22 cellular contexts compared by ENCODE assay signal in the genomic region with DNA sequence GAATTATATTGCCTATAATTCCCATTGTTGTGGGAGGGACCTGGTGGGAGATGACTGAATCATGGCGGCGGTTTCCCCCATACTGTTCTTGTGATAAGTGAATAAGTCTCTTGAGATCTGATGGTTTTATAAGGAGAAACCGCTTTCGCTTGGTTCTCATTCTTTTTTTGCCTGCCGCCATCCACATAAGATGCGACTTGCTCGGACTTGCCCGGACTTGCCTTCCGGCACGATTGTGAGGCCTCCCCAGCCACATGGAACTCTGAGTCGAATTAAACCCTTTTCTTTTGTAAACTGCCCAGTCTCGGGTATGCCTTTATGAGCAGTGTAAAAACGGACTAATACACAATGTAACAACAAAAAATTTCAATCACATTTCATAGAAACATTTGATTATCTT.
A peak's percentile ranks its signal among the peaks of the same experiment; 100 is the strongest.
DNase-seq lines count a peak whose midpoint lies in the region; ATAC-seq and TF ChIP-seq lines count a peak whose summit lies in the region.
"Had no signal": no experiment of that assay in that cellular context is flagged by ENCODE, and none has a peak within 500 bp of the region (broad histone marks: within the 10 kb centered on the region; RNA-seq: fewer than 3 reads in every experiment).

No MANE protein-coding gene starts in this region.

- no peaks in the 10 kb centered on the region for H3K9me2 ChIP-seq in GM23338 (ENCODE audit: insufficient read depth)

- no peaks in the 10 kb centered on the region for H3K4me1 ChIP-seq in A673 (ENCODE audit: insufficient read depth, low read length, poor library complexity, severe bottlenecking)
- 0 out of 2 replicates have a peak, but pooled peaks cover 7% of the 10 kb centered on the region for H3K4me1 ChIP-seq in GM23338 (ENCODE audit: insufficient read depth)
- H3K4me1 ChIP-seq in Panc1 (ENCODE audit: control insufficient read depth, insufficient read depth, low read length) = no peaks in the 10 kb centered on the region
- no peaks in the 10 kb centered on the region for H3K4me1 ChIP-seq in iPS-20b (ENCODE audit: insufficient read depth, low read length)
- H3K4me1 ChIP-seq in heart right ventricle = no peaks in the 10 kb centered on the region
- H3K4me1 ChIP-seq: prostate gland, upper lobe of left lung had no signal

- H3K36me3 ChIP-seq in A673 (ENCODE audit: insufficient read depth, low read length, poor library complexity, severe bottlenecking) (peaks cover 23% of the 10 kb centered on the region), GM23338 (ENCODE audit: insufficient read depth) (peaks cover 7% of the 10 kb centered on the region; the same call in 1 of the 2 replicates), Panc1 (ENCODE audit: control insufficient read depth, insufficient read depth, low read length) (peaks cover 18% of the 10 kb centered on the region), iPS-20b (ENCODE audit: insufficient read depth, low read depth, low read length) (peaks cover 61% of the 10 kb centered on the region), heart right ventricle (peaks cover 0 to 99% (median 59%) of the 10 kb centered on the region in 9 donors)
- H3K36me3 ChIP-seq: prostate gland had no signal

- H3K27ac ChIP-seq in A673 (ENCODE audit: low read depth, low read length, poor library complexity, severe bottlenecking) = no peak overlapping the region
- peak overlapping the region; percentile 71 for H3K27ac ChIP-seq in GM23338 (ENCODE audit: low read depth)
- no peak overlapping the region for H3K27ac ChIP-seq in Panc1 (ENCODE audit: low read length)
- H3K27ac ChIP-seq in iPS-20b (ENCODE audit: low read length) = peak overlapping the region; percentile 3
- H3K27ac ChIP-seq in heart right ventricle = no peak overlapping the region
- H3K27ac ChIP-seq: prostate gland, upper lobe of left lung had no signal

- 0 out of 2 replicates have a peak, but pooled peaks cover 3% of the 10 kb centered on the region for H4K20me1 ChIP-seq in GM23338 (replicated peaks; ENCODE audit: insufficient read depth)

- ATAC-seq in GM23338 = peak; percentile 41; the same call in 2 of the 3 replicates
- ATAC-seq in Panc1 = no peak
- ATAC-seq in GM18505 (IDR thresholded peaks at IDR 0.05; ENCODE audit: unreplicated experiment) = no peak
- no peak for ATAC-seq in heart right ventricle
- no peak for ATAC-seq in HG03025 (IDR thresholded peaks at IDR 0.05; ENCODE audit: low FRiP score, unreplicated experiment)
- ATAC-seq: natural killer cell treated with Interleukin-12 subunit alpha and Interleukin-12 subunit beta and Interleukin-15 and Interleukin-18, amount 100 ng/mL, for 72 hours had no signal

- CTCF ChIA-PET in A673 (lab: Charles Lee) (no interaction called here), Panc1 (lab: Charles Lee) (no interaction called here)

- intact Hi-C loops in A673 (cut with micrococcal nuclease; ENCODE audit: unreplicated experiment) = no loop called here
- intact Hi-C loops in Panc1 (cut with micrococcal nuclease; ENCODE audit: unreplicated experiment) = no loop called here
- intact Hi-C loops in heart right ventricle (cut with DNase I) = no loop called here

- no peak for TF ChIP-seq POLR2A in GM18505 (IDR thresholded peaks at IDR 0.05; ENCODE audit: borderline replicate concordance, extremely low read depth, insufficient read depth, insufficient read length)

- H3K79me2 ChIP-seq in GM23338 (replicated peaks; ENCODE audit: insufficient read depth) = no peaks in the 10 kb centered on the region

- peaks cover 37% of the 10 kb centered on the region for H3K36me3 Mint-ChIP-seq in GM23338 (ENCODE audit: low read depth)

- H3K4me2 ChIP-seq in GM23338 = no peak overlapping the region

- H3K27me3 ChIP-seq in A673 (replicated peaks; ENCODE audit: insufficient read depth, low read depth, low read length, poor library complexity) = no peaks in the 10 kb centered on the region
- H3K27me3 ChIP-seq in GM23338 (ENCODE audit: insufficient read depth) = no peaks in the 10 kb centered on the region
- no peaks in the 10 kb centered on the region for H3K27me3 ChIP-seq in Panc1 (ENCODE audit: control insufficient read depth, insufficient read depth, low read length)
- H3K27me3 ChIP-seq in iPS-20b (ENCODE audit: insufficient read depth, low read length) = no peaks in the 10 kb centered on the region
- no peaks in the 10 kb centered on the region for H3K27me3 ChIP-seq in heart right ventricle
- H3K27me3 ChIP-seq: upper lobe of left lung had no signal

- no peak overlapping the region for H3K4me3 ChIP-seq in A673 (ENCODE audit: low read depth, low read length, poor library complexity, severe bottlenecking)
- H3K4me3 ChIP-seq in GM23338 = no peak overlapping the region
- no peak overlapping the region for H3K4me3 ChIP-seq in Panc1 (ENCODE audit: low read depth in 2 of 2, low read length in 2 of 2)
- H3K4me3 ChIP-seq in iPS-20b (ENCODE audit: low read length) = no peak overlapping the region
- H3K4me3 ChIP-seq in heart right ventricle = no peak overlapping the region
- H3K4me3 ChIP-seq: prostate gland, upper lobe of left lung had no signal

- H3K4me3 Mint-ChIP-seq in GM23338 = no peak overlapping the region
- H3K4me3 Mint-ChIP-seq: activated naive CD4-positive, alpha-beta T cell treated with anti-CD3 and anti-CD28 coated beads, Interleukin-2, amount 50 U/mL, for 24 hours; CD8-positive, alpha-beta memory T cell; natural killer cell treated with Interleukin-12 subunit alpha and Interleukin-12 subunit beta and Interleukin-15 and Interleukin-18, amount 100 ng/mL, for 72 hours had no signal

- POLR2A ChIA-PET in A673 (lab: Charles Lee; ENCODE audit: low non-redundant PET) (no interaction called here), Panc1 (lab: Charles Lee) (no interaction called here)

- in situ Hi-C loops in Panc1 (cut with HindIII; ENCODE audit: low pct_unique_long_range_greater_than_20kb, low sequenced_read_pairs) = no loop called here

- H3K4me1 Mint-ChIP-seq in GM23338 = peaks cover 12% of the 10 kb centered on the region
- H3K4me1 Mint-ChIP-seq: activated naive CD4-positive, alpha-beta T cell treated with anti-CD3 and anti-CD28 coated beads, Interleukin-2, amount 50 U/mL, for 24 hours had no signal

- no peaks in the 10 kb centered on the region for H3K9me3 Mint-ChIP-seq in GM23338
- H3K9me3 Mint-ChIP-seq: activated naive CD4-positive, alpha-beta T cell treated with anti-CD3 and anti-CD28 coated beads, Interleukin-2, amount 50 U/mL, for 24 hours; CD8-positive, alpha-beta memory T cell; natural killer cell treated with Interleukin-12 subunit alpha and Interleukin-12 subunit beta and Interleukin-15 and Interleukin-18, amount 100 ng/mL, for 72 hours had no signal

- WGBS in heart right ventricle, 2 donors = 97 to 98% methylated on average over 13 of the region's 13 CpGs

- TSS peak; percentile 19 for BruUV-seq in A673 (replicated peaks; lab: Mats Ljungman, UMichigan)
- BruUV-seq in Panc1 (replicated peaks; lab: Mats Ljungman, UMichigan) = TSS peak; percentile 29

- H3K27ac Mint-ChIP-seq in GM23338 = peak overlapping the region; percentile 95
- H3K27ac Mint-ChIP-seq: activated naive CD4-positive, alpha-beta T cell treated with anti-CD3 and anti-CD28 coated beads, Interleukin-2, amount 50 U/mL, for 24 hours; natural killer cell treated with Interleukin-12 subunit alpha and Interleukin-12 subunit beta and Interleukin-15 and Interleukin-18, amount 100 ng/mL, for 72 hours had no signal

- no peaks in the 10 kb centered on the region for H3F3A ChIP-seq in GM23338 (replicated peaks; ENCODE audit: low read depth)

- TF ChIP-seq CTCF in A673 (conservative IDR thresholded peaks at IDR 0.05; ENCODE audit: low read depth, low read length) = no peak
- no peak for TF ChIP-seq CTCF in GM23338 (conservative IDR thresholded peaks at IDR 0.05; ENCODE audit: low read depth in 2 of 2)
- no peak for TF ChIP-seq CTCF in Panc1 (IDR thresholded peaks at IDR 0.05)
- TF ChIP-seq CTCF in heart right ventricle (IDR thresholded peaks at IDR 0.05) = no peak

- H3K27me3 Mint-ChIP-seq in GM23338 (ENCODE audit: insufficient read depth, low read depth, poor library complexity) = peaks cover 4% of the 10 kb centered on the region
- H3K27me3 Mint-ChIP-seq: activated naive CD4-positive, alpha-beta T cell treated with anti-CD3 and anti-CD28 coated beads, Interleukin-2, amount 50 U/mL, for 24 hours; CD8-positive, alpha-beta memory T cell; natural killer cell treated with Interleukin-12 subunit alpha and Interleukin-12 subunit beta and Interleukin-15 and Interleukin-18, amount 100 ng/mL, for 72 hours had no signal

- H3K9ac ChIP-seq in iPS-20b (ENCODE audit: low read depth, low read length) = no peak overlapping the region

- H2AFZ ChIP-seq in GM23338 = no peak overlapping the region

- H3K9me3 ChIP-seq in A673 (ENCODE audit: low read depth, low read length, poor library complexity, severe bottlenecking) (no peaks in the 10 kb centered on the region), Panc1 (ENCODE audit: control insufficient read depth, insufficient read depth, low read depth, low read length) (no peaks in the 10 kb centered on the region), iPS-20b (ENCODE audit: insufficient read depth, low read depth, low read length) (no peaks in the 10 kb centered on the region), heart right ventricle (no peaks in the 10 kb centered on the region)
- H3K9me3 ChIP-seq: prostate gland, upper lobe of left lung had no signal

- DNase-seq in A673 (ENCODE audit: low spot score) (peak; percentile 17), GM23338 (ENCODE audit: low spot score) (peak; percentile 29), Panc1 (ENCODE audit: low read depth, low spot score) (no peak), heart right ventricle (no peak)
- DNase-seq: activated CD4-positive, alpha-beta T cell treated with anti-CD3 and anti-CD28 coated beads, Interleukin-2, amount 50 U/mL, for 4 hours; CD8-positive, alpha-beta memory T cell; DMS53; effector CD8-positive, alpha-beta T cell; GF-D8; HCEC 1CT; midbrain; NCI-H146; NCI-H748 treated with DMSO at 0.1 percent for 48 hours; SHP77; stimulated activated CD4-positive, alpha-beta T cell treated with anti-CD3 and anti-CD28 coated beads, Interleukin-2, amount 100 ng/mL, for 48 hours; upper lobe of left lung had no signal

Comparison
In these comparisons a context has a peak if more than half of its experiments do, and no peak if none do; other contexts are left out.
1. DNase-seq: peak in A673 (single experiment) and GM23338 (single experiment); none in Panc1 (single experiment) and heart right ventricle (0 of 2).
2. H3K27ac ChIP-seq: peak in GM23338 (single experiment) and iPS-20b (single experiment); none in A673 (single experiment), Panc1 (single experiment) and heart right ventricle (0 of 10).